ENCODE assay signal across 17 cellular contexts in the genomic region with DNA sequence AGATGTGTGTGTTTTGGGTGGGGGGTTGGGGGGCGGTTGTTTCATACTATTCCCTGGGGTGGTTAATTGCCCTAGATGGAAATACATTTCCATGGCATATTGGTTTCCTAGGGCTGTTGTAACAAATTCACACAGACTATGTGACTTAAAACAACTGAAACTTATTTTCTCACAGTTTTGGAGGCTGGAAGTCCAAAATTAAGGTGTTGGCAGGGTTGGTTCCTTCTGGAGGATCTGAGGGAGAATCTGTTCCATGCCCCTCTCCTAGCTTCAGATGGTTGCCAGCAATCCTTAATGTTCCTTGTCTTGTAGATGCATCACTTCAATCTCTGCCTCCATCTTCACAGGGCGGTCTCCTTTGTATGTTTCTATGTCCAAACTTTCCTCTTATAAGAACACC.
A peak's percentile ranks its signal among the peaks of the same experiment; 100 is the strongest.
DNase-seq lines count a peak whose midpoint lies in the region; ATAC-seq and TF ChIP-seq lines count a peak whose summit lies in the region.
"Had no signal": no experiment of that assay in that cellular context is flagged by ENCODE, and none has a peak within 500 bp of the region (broad histone marks: within the 10 kb centered on the region; RNA-seq: fewer than 3 reads in every experiment).

No MANE protein-coding gene starts in this region.

- POLR2A ChIA-PET in SK-N-SH (lab: Yijun Ruan, JAX), result no interaction called here

- H3K79me2 ChIP-seq in SK-N-SH (ENCODE audit: insufficient read depth), result no peaks in the 10 kb centered on the region

- no peaks in the 10 kb centered on the region for H3K9me2 ChIP-seq in SK-N-SH

- 100% methylated on average over 2 of the region's 2 CpGs for WGBS in SK-N-SH (ENCODE audit: low lambda C conversion rate)
- 92 to 95% methylated on average over 1 to 2 of the region's 2 CpGs for WGBS in endodermal cell (ENCODE audit: insufficient coverage in 1 of 2, insufficient read length in 1 of 2), 2 experiments

- H3K27me3 Mint-ChIP-seq in endodermal cell (ENCODE audit: insufficient read depth) (no peaks in the 10 kb centered on the region), mesothelial cell of epicardium (ENCODE audit: low read depth) (no peaks in the 10 kb centered on the region)

- H3K36me3 Mint-ChIP-seq in endodermal cell (ENCODE audit: low read depth) (no peaks in the 10 kb centered on the region), mesothelial cell of epicardium (no peaks in the 10 kb centered on the region)

- no peak for TF ChIP-seq RAD21 in SK-N-SH (IDR thresholded peaks at IDR 0.05; ENCODE audit: low read length)

- H3K4me3 Mint-ChIP-seq in endodermal cell (no peak overlapping the region), mesothelial cell of epicardium (no peak overlapping the region)
- H3K4me3 Mint-ChIP-seq: CD4-positive, alpha-beta T cell; H9 had no signal

- H3K27ac Mint-ChIP-seq in endodermal cell, result peak overlapping the region; percentile 39
- H3K27ac Mint-ChIP-seq in mesothelial cell of epicardium, result peak overlapping the region; percentile 6
- H3K27ac Mint-ChIP-seq: CD4-positive, alpha-beta T cell had no signal

- H3K9me3 Mint-ChIP-seq in endodermal cell (no peaks in the 10 kb centered on the region), mesothelial cell of epicardium (peaks cover 6% of the 10 kb centered on the region)
- H3K9me3 Mint-ChIP-seq: CD4-positive, alpha-beta T cell had no signal

- peaks cover 19% of the 10 kb centered on the region for H3F3A ChIP-seq in SK-N-SH (replicated peaks; ENCODE audit: insufficient read depth)

- CTCF ChIA-PET in SK-N-SH (lab: Yijun Ruan, JAX), result no interaction called here

- H3K4me3 ChIP-seq in SK-N-SH (ENCODE audit: low read depth in 2 of 2, low read length in 1 of 2) (no peak overlapping the region; a peak in 1 of 4 replicates), endodermal cell (ENCODE audit: low read length) (no peak overlapping the region)

- H3K36me3 ChIP-seq in SK-N-SH (replicated peaks in 1 of 2; ENCODE audit: control insufficient read depth in 1 of 2, insufficient read depth in 2 of 2, low read length in 1 of 2) (no peaks in the 10 kb centered on the region), endodermal cell (ENCODE audit: control insufficient read depth, insufficient read depth, low read length) (no peaks in the 10 kb centered on the region)
- H3K36me3 ChIP-seq: BE2C had no signal

- no peak for ATAC-seq in SK-N-SH treated with all-trans-retinoic acid at 6 μM for 48 hours

- H3K27ac ChIP-seq in SK-N-SH (ENCODE audit: low read depth in 2 of 2, low read length in 1 of 2), result peak overlapping the region; percentile 91 to 97
- no peak overlapping the region for H3K27ac ChIP-seq in endodermal cell (ENCODE audit: low read depth, low read length)
- H3K27ac ChIP-seq: 22Rv1 had no signal

- H3K4me2 ChIP-seq in SK-N-SH, result no peak overlapping the region

- H3K9ac ChIP-seq in SK-N-SH, result no peak overlapping the region
- H3K9ac ChIP-seq in endodermal cell (ENCODE audit: extremely low read depth, low read length, poor library complexity, severe bottlenecking), result no peak overlapping the region

- no peak for DNase-seq in SK-N-SH
- no peak for DNase-seq in endodermal cell
- no peak for DNase-seq in mesothelial cell of epicardium (ENCODE audit: low spot score in 2 of 2, unreplicated experiment in 2 of 2)
- DNase-seq in activated effector memory CD4-positive, alpha-beta T cell treated with anti-CD3 and anti-CD28 coated beads, Interleukin-2, amount 50 U/mL, for 16 hours, result no peak
- DNase-seq in hippocampal formation (lab: John Stamatoyannopoulos, UW), result no peak
- DNase-seq in activated naive CD4-positive, alpha-beta T cell (lab: John Stamatoyannopoulos, UW), result no peak
- no peak for DNase-seq in DMS79 (lab: John Stamatoyannopoulos, UW)
- DNase-seq: BE2C; CD4-positive, alpha-beta T cell; H9; NCI-H1417 treated with DMSO at 0.1 percent for 48 hours; NCI-H2029; NCI-H748 treated with DMSO at 0.1 percent for 48 hours; OCI-M1; RPMI8226 had no signal

- H3K4me1 ChIP-seq in SK-N-SH (ENCODE audit: control insufficient read depth in 1 of 2, insufficient read depth in 2 of 2, low read depth in 1 of 2, low read length in 1 of 2) (peaks cover 23 to 40% of the 10 kb centered on the region in 2 experiments; a peak in 3 of 4 replicates), endodermal cell (ENCODE audit: control insufficient read depth, insufficient read depth, low read length) (peaks cover 5% of the 10 kb centered on the region)

- H2AFZ ChIP-seq in SK-N-SH (ENCODE audit: low read depth), result no peak overlapping the region

- H3K27me3 ChIP-seq in SK-N-SH (ENCODE audit: insufficient read depth), result no peaks in the 10 kb centered on the region
- no peaks in the 10 kb centered on the region for H3K27me3 ChIP-seq in endodermal cell (ENCODE audit: control insufficient read depth, insufficient read depth, low read length, poor library complexity, severe bottlenecking)
- H3K27me3 ChIP-seq: BE2C had no signal

- H3K9me3 ChIP-seq in SK-N-SH, result no peaks in the 10 kb centered on the region
- peaks cover 10% of the 10 kb centered on the region for H3K9me3 ChIP-seq in endodermal cell (ENCODE audit: control insufficient read depth, low read length)
- H3K9me3 ChIP-seq: BE2C had no signal

- no peak for TF ChIP-seq EP300 in SK-N-SH (IDR thresholded peaks at IDR 0.05; ENCODE audit: borderline replicate concordance in 1 of 2, low read depth in 1 of 2, low read length in 1 of 2)

- no peaks in the 10 kb centered on the region for H4K20me1 ChIP-seq in SK-N-SH (ENCODE audit: insufficient read depth)

- no peak for TF ChIP-seq CTCF in SK-N-SH (IDR thresholded peaks at IDR 0.05)
- TF ChIP-seq CTCF in endodermal cell (conservative IDR thresholded peaks at IDR 0.05), result no peak
- no peak for TF ChIP-seq CTCF in mesothelial cell of epicardium (IDR thresholded peaks at IDR 0.05; ENCODE audit: unreplicated experiment)

- H3K4me1 Mint-ChIP-seq in endodermal cell (peaks cover 32% of the 10 kb centered on the region), mesothelial cell of epicardium (peaks cover 53% of the 10 kb centered on the region)

TF ChIP-seq in SK-N-SH, 30 proteins besides CTCF, POLR2A, EP300 and RAD21:
- TF ChIP-seq, protein P1, sequence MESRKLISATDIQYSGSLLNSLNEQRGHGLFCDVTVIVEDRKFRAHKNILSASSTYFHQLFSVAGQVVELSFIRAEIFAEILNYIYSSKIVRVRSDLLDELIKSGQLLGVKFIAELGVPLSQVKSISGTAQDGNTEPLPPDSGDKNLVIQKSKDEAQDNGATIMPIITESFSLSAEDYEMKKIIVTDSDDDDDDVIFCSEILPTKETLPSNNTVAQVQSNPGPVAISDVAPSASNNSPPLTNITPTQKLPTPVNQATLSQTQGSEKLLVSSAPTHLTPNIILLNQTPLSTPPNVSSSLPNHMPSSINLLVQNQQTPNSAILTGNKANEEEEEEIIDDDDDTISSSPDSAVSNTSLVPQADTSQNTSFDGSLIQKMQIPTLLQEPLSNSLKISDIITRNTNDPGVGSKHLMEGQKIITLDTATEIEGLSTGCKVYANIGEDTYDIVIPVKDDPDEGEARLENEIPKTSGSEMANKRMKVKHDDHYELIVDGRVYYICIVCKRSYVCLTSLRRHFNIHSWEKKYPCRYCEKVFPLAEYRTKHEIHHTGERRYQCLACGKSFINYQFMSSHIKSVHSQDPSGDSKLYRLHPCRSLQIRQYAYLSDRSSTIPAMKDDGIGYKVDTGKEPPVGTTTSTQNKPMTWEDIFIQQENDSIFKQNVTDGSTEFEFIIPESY (IDR thresholded peaks at IDR 0.05; ENCODE audit: borderline replicate concordance, low read depth), result no peak
- TF ChIP-seq NFIC (IDR thresholded peaks at IDR 0.05; ENCODE audit: borderline replicate concordance), result no peak
- TF ChIP-seq, protein P2, sequence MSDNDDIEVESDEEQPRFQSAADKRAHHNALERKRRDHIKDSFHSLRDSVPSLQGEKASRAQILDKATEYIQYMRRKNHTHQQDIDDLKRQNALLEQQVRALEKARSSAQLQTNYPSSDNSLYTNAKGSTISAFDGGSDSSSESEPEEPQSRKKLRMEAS (IDR thresholded peaks at IDR 0.05; ENCODE audit: low read depth), result no peak

TF ChIP-seq in SK-N-SH treated with all-trans-retinoic acid at 6 μM for 48 hours, 23 proteins besides CTCF, POLR2A, EP300 and RAD21:
- TF ChIP-seq TCF4 (CRISPR knock-in tag; IDR thresholded peaks at IDR 0.05; ENCODE audit: borderline replicate concordance), result no peak
- no peak for TF ChIP-seq ZNF8 (CRISPR knock-in tag; IDR thresholded peaks at IDR 0.05)
- no peak for TF ChIP-seq GLIS3 (CRISPR knock-in tag; IDR thresholded peaks at IDR 0.05)
